In the genomic region with DNA sequence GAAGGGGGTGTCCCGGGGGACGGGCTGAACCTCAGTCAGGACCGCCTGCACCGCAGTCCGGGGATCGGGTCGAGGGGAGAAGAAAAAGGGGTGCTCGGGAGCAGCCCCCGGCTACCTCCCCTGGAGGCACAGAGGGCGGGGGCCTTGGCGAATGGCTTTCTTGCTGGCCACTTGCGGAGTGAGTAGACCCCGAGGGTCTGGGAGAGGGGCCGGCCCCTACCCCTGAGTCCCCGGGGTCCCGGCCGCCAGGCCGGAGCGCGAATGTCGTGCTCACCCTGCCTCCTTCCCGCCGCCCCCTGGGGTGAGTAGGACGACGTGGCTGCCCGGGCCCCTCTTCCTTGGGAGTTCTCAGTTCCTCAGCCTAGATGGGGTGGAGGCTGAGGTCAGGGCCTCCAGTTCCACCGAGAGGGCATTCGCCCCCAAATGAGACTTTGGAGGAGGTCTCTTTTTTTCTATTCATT, we compare ENCODE assay signal across 8 cellular contexts.
A peak's percentile ranks its signal among the peaks of the same experiment; 100 is the strongest.
DNase-seq lines count a peak whose midpoint lies in the region; ATAC-seq and TF ChIP-seq lines count a peak whose summit lies in the region.

No MANE protein-coding gene starts in this region.

- ATAC-seq in CD4-positive, alpha-beta T cell (ENCODE audit: poor library complexity) = peak; percentile 5
- peak; percentile 31 for ATAC-seq in HG03439 (IDR thresholded peaks at IDR 0.05; ENCODE audit: unreplicated experiment)

- TF ChIP-seq CTCF in CD4-positive, alpha-beta T cell (IDR thresholded peaks at IDR 0.05) = no peak
- TF ChIP-seq CTCF in WERI-Rb-1 (IDR thresholded peaks at IDR 0.05; ENCODE audit: low read depth, low read length) (no peak), cardiac muscle cell (IDR thresholded peaks at IDR 0.05; ENCODE audit: low read depth, low read length) (no peak)

- H3K9ac ChIP-seq in rectal smooth muscle tissue (ENCODE audit: low read length) = peak overlapping the region; percentile 14

- TF ChIP-seq POLR2A in GM19099 (IDR thresholded peaks at IDR 0.05; ENCODE audit: extremely low read depth, insufficient read length, low read depth) = peak; percentile 62

- H3K27me3 ChIP-seq in CD4-positive, alpha-beta T cell (ENCODE audit: control insufficient read depth, insufficient read depth, low read length) = no peaks in the 10 kb centered on the region
- H3K27me3 ChIP-seq in WERI-Rb-1 (ENCODE audit: insufficient read depth, low read depth, severe bottlenecking) = no peaks in the 10 kb centered on the region
- H3K27me3 ChIP-seq in cardiac muscle cell = no peaks in the 10 kb centered on the region
- no peaks in the 10 kb centered on the region for H3K27me3 ChIP-seq in rectal smooth muscle tissue (ENCODE audit: control insufficient read depth, insufficient read depth, low read length)

- H3K9me3 Mint-ChIP-seq in CD4-positive, alpha-beta T cell = no peaks in the 10 kb centered on the region

- CTCF ChIA-PET in CD4-positive, alpha-beta T cell (lab: Charles Lee) = interaction anchor here (1.4 kb wide), 1 partner anchor 9 kb away, joined by 4 read pairs; no protein-coding TSS in a partner anchor

- H3K4me1 ChIP-seq in cardiac muscle cell (ENCODE audit: low read depth) = peaks cover 35% of the 10 kb centered on the region
- H3K4me1 ChIP-seq in rectal smooth muscle tissue (ENCODE audit: control insufficient read depth, insufficient read depth, low read length) = peaks cover 4% of the 10 kb centered on the region

- peak overlapping the region; percentile 95 for H3K4me3 Mint-ChIP-seq in CD4-positive, alpha-beta T cell

- POLR2A ChIA-PET in CD4-positive, alpha-beta T cell (lab: Charles Lee) = interaction anchor here (0.8 to 1.9 kb wide), 7 partner anchors 11 to 326 kb away, joined by 3 to 6 read pairs (median 4); partner anchors contain the start of genes EPS15 and NRDC

- H3K4me3 ChIP-seq in WERI-Rb-1 (ENCODE audit: low read depth, low read length) (peak overlapping the region; percentile 47), cardiac muscle cell (peak overlapping the region; percentile 89), rectal smooth muscle tissue (ENCODE audit: low read length) (peak overlapping the region; percentile 85)

- H3K36me3 Mint-ChIP-seq in CD4-positive, alpha-beta T cell (ENCODE audit: low read depth) = no peaks in the 10 kb centered on the region

- no peak for DNase-seq in CD4-positive, alpha-beta T cell
- DNase-seq in WERI-Rb-1 = no peak
- DNase-seq in cardiac muscle cell (ENCODE audit: low read depth in 1 of 2, low spot score in 1 of 2) = peak; percentile 33 to 75
- DNase-seq in UCSD-AML1 (lab: John Stamatoyannopoulos, UW; ENCODE audit: unreplicated experiment) = no peak
- DNase-seq in NCI-H1436 (lab: John Stamatoyannopoulos, UW) = no peak

- peak overlapping the region; percentile 71 for H3K27ac ChIP-seq in CD4-positive, alpha-beta T cell (ENCODE audit: low read depth, low read length)
- H3K27ac ChIP-seq in WERI-Rb-1 (peak overlapping the region; percentile 65), cardiac muscle cell (peak overlapping the region; percentile 85), rectal smooth muscle tissue (ENCODE audit: low read depth, low read length) (no peak overlapping the region)

- H3K27ac Mint-ChIP-seq in CD4-positive, alpha-beta T cell = peak overlapping the region; percentile 87

- intact Hi-C loops in CD4-positive, alpha-beta T cell (cut with DNase I, micrococcal nuclease) = loop anchor here in 1 of 2 experiments (2.0 to 5.0 kb wide), 3 partner anchors 113 to 1287 kb away; partner anchors contain the start of genes NRDC and OSBPL9

- H3K36me3 ChIP-seq in WERI-Rb-1 = no peaks in the 10 kb centered on the region
- no peaks in the 10 kb centered on the region for H3K36me3 ChIP-seq in cardiac muscle cell
- no peaks in the 10 kb centered on the region for H3K36me3 ChIP-seq in rectal smooth muscle tissue (ENCODE audit: control insufficient read depth, insufficient read depth, low read length)

- no peaks in the 10 kb centered on the region for H3K27me3 Mint-ChIP-seq in CD4-positive, alpha-beta T cell

- no peaks in the 10 kb centered on the region for H3K9me3 ChIP-seq in CD4-positive, alpha-beta T cell (ENCODE audit: control insufficient read depth, low read length)
- H3K9me3 ChIP-seq in WERI-Rb-1 (ENCODE audit: severe bottlenecking) = no peaks in the 10 kb centered on the region
- H3K9me3 ChIP-seq in cardiac muscle cell (ENCODE audit: low read depth) = no peaks in the 10 kb centered on the region

- peaks cover 64% of the 10 kb centered on the region for H3K4me1 Mint-ChIP-seq in CD4-positive, alpha-beta T cell (ENCODE audit: low read depth)

Comparison
In these comparisons a context has a peak if more than half of its experiments do, and no peak if none do; other contexts are left out.
1. DNase-seq: peak in cardiac muscle cell (2 of 2); none in CD4-positive, alpha-beta T cell (0 of 10), WERI-Rb-1 (single experiment), UCSD-AML1 (single experiment) and NCI-H1436 (single experiment).
2. Peak in every context shown above with its lines, with median percentiles within 50 percentile points of each other: H3K4me3 ChIP-seq.